In the genomic region with DNA sequence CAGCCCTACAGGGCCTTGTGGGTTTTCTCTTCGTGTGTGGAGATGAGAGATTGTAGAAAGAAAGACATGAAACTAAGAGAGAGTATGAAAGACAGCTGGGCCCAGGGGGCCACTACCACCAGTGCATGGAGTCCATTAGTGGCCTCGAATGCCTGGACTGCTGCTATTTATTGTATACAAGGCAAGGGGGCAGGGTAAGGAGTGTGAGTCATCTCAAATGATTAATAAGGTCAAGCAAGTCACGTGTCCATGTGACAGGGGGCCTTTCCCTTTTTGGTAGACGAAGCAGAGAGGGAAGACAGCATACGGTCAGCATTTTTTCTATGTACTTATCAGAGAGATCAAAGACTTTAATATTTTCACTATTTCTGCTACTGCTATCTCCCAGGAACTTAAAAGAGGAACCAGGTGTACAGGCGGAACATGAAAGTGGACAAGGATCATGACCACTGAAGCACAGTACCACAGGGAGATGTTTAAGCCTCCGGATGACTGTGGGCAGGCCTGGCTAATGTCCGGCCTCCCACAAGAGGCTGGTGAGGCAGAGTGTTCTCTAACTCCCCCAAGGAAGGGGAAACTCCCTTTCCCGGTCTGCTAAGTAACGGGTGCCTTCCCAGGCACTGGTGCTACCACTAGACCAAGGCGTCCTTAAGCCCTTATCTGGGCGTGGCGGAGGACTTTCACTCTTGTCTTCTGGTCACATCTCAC, we compare ENCODE assay signal across 1 cellular context.
TF ChIP-seq lines count a peak whose summit lies in the region.

No MANE protein-coding gene starts in this region.

TF ChIP-seq in K562, 482 proteins besides CTCF, POLR2A, EP300 and RAD21 (continues in another document):
- TF ChIP-seq PURB (CRISPR knock-in tag; IDR thresholded peaks at IDR 0.05; ENCODE audit: low read depth) (no peak), ZNF324 (CRISPR knock-in tag; IDR thresholded peaks at IDR 0.05) (no peak), SNIP1 (IDR thresholded peaks at IDR 0.05; ENCODE audit: low read depth) (no peak), FOXA3 (CRISPR knock-in tag; conservative IDR thresholded peaks at IDR 0.05 in 1 of 2, IDR thresholded peaks at IDR 0.05 in 1 of 2) (no peak), NCOA1 (IDR thresholded peaks at IDR 0.05; ENCODE audit: low read depth) (no peak), ZNF354B (CRISPR knock-in tag; IDR thresholded peaks at IDR 0.05) (no peak), ZNF75A (CRISPR knock-in tag; IDR thresholded peaks at IDR 0.05) (no peak), HDAC3 (IDR thresholded peaks at IDR 0.05; ENCODE audit: borderline replicate concordance, partially characterized antibody) (peak; percentile 53), KDM4B (IDR thresholded peaks at IDR 0.05; ENCODE audit: borderline replicate concordance in 2 of 2, low read depth in 1 of 2) (0 out of 4 replicates have a peak, but pooled peaks of 1 of the 2 experiments have one; percentile 46), ESRRB (CRISPR knock-in tag; IDR thresholded peaks at IDR 0.05; ENCODE audit: borderline replicate concordance) (no peak), SUPT5H (IDR thresholded peaks at IDR 0.05) (no peak; the same call in 1 of the 2 replicates), PCBP2 (IDR thresholded peaks at IDR 0.05; ENCODE audit: low read depth, low read length, poor library complexity, severe bottlenecking) (no peak), PTRF (tag; IDR thresholded peaks at IDR 0.05) (no peak), MTA2 (IDR thresholded peaks at IDR 0.05; ENCODE audit: low read depth) (no peak), RBM25 (IDR thresholded peaks at IDR 0.05; ENCODE audit: low read depth, low read length, severe bottlenecking) (no peak), PTBP1 (IDR thresholded peaks at IDR 0.05; ENCODE audit: low read depth, low read length) (no peak), ZNF778 (CRISPR knock-in tag; IDR thresholded peaks at IDR 0.05) (no peak), SRSF7 (optimal IDR thresholded peaks at IDR 0.05; ENCODE audit: low read depth, low read length) (no peak), ZNF134 (CRISPR knock-in tag; conservative IDR thresholded peaks at IDR 0.05) (no peak), STAT5B (CRISPR knock-in tag; IDR thresholded peaks at IDR 0.05) (no peak), HDGF (IDR thresholded peaks at IDR 0.05) (no peak), ATF7 (IDR thresholded peaks at IDR 0.05) (peak; percentile 85), CTBP1 (IDR thresholded peaks at IDR 0.05; ENCODE audit: borderline replicate concordance) (peak; percentile 94), CBX5 (IDR thresholded peaks at IDR 0.05; ENCODE audit: borderline replicate concordance, low read depth) (no peak), PHF20 (IDR thresholded peaks at IDR 0.05; ENCODE audit: partially characterized antibody) (peak; percentile 39), ZNF77 (CRISPR knock-in tag; IDR thresholded peaks at IDR 0.05) (no peak), ASH1L (IDR thresholded peaks at IDR 0.05; ENCODE audit: borderline replicate concordance, low read depth, partially characterized antibody) (no peak), NR2C2 (CRISPR knock-in tag; IDR thresholded peaks at IDR 0.05) (no peak), NR2C2 (tag; IDR thresholded peaks at IDR 0.05) (peak; percentile 84), TSC22D4 (tag; IDR thresholded peaks at IDR 0.05) (no peak), TARDBP (IDR thresholded peaks at IDR 0.05) (no peak), NFYB (IDR thresholded peaks at IDR 0.05; ENCODE audit: extremely low read depth, insufficient read length) (no peak), BHLHE40 (IDR thresholded peaks at IDR 0.05; ENCODE audit: low read length) (peak; percentile 90), ZNF316 (IDR thresholded peaks at IDR 0.05) (peak; percentile 90), SMAD3 (CRISPR knock-in tag; conservative IDR thresholded peaks at IDR 0.05) (no peak), NFIC (IDR thresholded peaks at IDR 0.05) (peak; percentile 14; the same call in 1 of the 2 replicates), ARID2 (IDR thresholded peaks at IDR 0.05) (no peak), ZNF224 (CRISPR knock-in tag; IDR thresholded peaks at IDR 0.05) (no peak), ZNF444 (CRISPR knock-in tag; IDR thresholded peaks at IDR 0.05) (no peak), SMARCE1 (IDR thresholded peaks at IDR 0.05) (peak; percentile 76), JUND (IDR thresholded peaks at IDR 0.05; ENCODE audit: borderline replicate concordance, low read depth, low read length) (peak; percentile 97), JUND (tag; IDR thresholded peaks at IDR 0.05; ENCODE audit: borderline replicate concordance, low read depth, low read length) (peak; percentile 98; the same call in 2 of the 3 replicates), CHCHD3 (CRISPR knock-in tag; IDR thresholded peaks at IDR 0.05) (no peak)
- TF ChIP-seq, protein P1, sequence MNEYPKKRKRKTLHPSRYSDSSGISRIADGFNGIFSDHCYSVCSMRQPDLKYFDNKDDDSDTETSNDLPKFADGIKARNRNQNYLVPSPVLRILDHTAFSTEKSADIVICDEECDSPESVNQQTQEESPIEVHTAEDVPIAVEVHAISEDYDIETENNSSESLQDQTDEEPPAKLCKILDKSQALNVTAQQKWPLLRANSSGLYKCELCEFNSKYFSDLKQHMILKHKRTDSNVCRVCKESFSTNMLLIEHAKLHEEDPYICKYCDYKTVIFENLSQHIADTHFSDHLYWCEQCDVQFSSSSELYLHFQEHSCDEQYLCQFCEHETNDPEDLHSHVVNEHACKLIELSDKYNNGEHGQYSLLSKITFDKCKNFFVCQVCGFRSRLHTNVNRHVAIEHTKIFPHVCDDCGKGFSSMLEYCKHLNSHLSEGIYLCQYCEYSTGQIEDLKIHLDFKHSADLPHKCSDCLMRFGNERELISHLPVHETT (CRISPR knock-in tag; conservative IDR thresholded peaks at IDR 0.05 in 1 of 2, IDR thresholded peaks at IDR 0.05 in 1 of 2) = 0 out of 4 replicates have a peak, but pooled peaks of 1 of the 2 experiments have one; percentile 30
- TF ChIP-seq, protein P2, sequence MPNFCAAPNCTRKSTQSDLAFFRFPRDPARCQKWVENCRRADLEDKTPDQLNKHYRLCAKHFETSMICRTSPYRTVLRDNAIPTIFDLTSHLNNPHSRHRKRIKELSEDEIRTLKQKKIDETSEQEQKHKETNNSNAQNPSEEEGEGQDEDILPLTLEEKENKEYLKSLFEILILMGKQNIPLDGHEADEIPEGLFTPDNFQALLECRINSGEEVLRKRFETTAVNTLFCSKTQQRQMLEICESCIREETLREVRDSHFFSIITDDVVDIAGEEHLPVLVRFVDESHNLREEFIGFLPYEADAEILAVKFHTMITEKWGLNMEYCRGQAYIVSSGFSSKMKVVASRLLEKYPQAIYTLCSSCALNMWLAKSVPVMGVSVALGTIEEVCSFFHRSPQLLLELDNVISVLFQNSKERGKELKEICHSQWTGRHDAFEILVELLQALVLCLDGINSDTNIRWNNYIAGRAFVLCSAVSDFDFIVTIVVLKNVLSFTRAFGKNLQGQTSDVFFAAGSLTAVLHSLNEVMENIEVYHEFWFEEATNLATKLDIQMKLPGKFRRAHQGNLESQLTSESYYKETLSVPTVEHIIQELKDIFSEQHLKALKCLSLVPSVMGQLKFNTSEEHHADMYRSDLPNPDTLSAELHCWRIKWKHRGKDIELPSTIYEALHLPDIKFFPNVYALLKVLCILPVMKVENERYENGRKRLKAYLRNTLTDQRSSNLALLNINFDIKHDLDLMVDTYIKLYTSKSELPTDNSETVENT (CRISPR knock-in tag; IDR thresholded peaks at IDR 0.05) = no peak
- TF ChIP-seq, protein P3, sequence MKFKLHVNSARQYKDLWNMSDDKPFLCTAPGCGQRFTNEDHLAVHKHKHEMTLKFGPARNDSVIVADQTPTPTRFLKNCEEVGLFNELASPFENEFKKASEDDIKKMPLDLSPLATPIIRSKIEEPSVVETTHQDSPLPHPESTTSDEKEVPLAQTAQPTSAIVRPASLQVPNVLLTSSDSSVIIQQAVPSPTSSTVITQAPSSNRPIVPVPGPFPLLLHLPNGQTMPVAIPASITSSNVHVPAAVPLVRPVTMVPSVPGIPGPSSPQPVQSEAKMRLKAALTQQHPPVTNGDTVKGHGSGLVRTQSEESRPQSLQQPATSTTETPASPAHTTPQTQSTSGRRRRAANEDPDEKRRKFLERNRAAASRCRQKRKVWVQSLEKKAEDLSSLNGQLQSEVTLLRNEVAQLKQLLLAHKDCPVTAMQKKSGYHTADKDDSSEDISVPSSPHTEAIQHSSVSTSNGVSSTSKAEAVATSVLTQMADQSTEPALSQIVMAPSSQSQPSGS (CRISPR knock-in tag; IDR thresholded peaks at IDR 0.05) = no peak
- TF ChIP-seq, protein P4, sequence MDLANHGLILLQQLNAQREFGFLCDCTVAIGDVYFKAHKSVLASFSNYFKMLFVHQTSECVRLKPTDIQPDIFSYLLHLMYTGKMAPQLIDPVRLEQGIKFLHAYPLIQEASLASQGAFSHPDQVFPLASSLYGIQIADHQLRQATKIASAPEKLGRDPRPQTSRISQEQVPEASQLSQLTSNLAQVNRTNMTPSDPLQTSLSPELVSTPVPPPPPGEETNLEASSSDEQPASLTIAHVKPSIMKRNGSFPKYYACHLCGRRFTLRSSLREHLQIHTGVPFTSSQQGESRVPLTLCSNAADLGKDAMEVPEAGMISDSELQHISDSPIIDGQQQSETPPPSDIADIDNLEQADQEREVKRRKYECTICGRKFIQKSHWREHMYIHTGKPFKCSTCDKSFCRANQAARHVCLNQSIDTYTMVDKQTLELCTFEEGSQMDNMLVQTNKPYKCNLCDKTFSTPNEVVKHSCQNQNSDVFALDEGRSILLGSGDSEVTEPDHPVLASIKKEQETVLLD (IDR thresholded peaks at IDR 0.05) = peak; percentile 53; the same call in 1 of the 2 replicates
- TF ChIP-seq, protein P5, sequence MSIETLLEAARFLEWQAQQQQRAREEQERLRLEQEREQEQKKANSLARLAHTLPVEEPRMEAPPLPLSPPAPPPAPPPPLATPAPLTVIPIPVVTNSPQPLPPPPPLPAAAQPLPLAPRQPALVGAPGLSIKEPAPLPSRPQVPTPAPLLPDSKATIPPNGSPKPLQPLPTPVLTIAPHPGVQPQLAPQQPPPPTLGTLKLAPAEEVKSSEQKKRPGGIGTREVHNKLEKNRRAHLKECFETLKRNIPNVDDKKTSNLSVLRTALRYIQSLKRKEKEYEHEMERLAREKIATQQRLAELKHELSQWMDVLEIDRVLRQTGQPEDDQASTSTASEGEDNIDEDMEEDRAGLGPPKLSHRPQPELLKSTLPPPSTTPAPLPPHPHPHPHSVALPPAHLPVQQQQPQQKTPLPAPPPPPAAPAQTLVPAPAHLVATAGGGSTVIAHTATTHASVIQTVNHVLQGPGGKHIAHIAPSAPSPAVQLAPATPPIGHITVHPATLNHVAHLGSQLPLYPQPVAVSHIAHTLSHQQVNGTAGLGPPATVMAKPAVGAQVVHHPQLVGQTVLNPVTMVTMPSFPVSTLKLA (conservative IDR thresholded peaks at IDR 0.05) = peak; percentile 62 to 83
- TF ChIP-seq, protein P6, sequence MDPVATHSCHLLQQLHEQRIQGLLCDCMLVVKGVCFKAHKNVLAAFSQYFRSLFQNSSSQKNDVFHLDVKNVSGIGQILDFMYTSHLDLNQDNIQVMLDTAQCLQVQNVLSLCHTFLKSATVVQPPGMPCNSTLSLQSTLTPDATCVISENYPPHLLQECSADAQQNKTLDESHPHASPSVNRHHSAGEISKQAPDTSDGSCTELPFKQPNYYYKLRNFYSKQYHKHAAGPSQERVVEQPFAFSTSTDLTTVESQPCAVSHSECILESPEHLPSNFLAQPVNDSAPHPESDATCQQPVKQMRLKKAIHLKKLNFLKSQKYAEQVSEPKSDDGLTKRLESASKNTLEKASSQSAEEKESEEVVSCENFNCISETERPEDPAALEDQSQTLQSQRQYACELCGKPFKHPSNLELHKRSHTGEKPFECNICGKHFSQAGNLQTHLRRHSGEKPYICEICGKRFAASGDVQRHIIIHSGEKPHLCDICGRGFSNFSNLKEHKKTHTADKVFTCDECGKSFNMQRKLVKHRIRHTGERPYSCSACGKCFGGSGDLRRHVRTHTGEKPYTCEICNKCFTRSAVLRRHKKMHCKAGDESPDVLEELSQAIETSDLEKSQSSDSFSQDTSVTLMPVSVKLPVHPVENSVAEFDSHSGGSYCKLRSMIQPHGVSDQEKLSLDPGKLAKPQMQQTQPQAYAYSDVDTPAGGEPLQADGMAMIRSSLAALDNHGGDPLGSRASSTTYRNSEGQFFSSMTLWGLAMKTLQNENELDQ (CRISPR knock-in tag; IDR thresholded peaks at IDR 0.05; ENCODE audit: borderline replicate concordance) = no peak
- TF ChIP-seq, protein P7, sequence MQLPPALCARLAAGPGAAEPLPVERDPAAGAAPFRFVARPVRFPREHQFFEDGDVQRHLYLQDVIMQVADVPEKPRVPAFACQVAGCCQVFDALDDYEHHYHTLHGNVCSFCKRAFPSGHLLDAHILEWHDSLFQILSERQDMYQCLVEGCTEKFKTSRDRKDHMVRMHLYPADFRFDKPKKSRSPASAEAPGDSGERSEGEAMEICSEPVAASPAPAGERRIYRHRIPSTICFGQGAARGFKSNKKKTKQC (CRISPR knock-in tag; IDR thresholded peaks at IDR 0.05) = no peak
